ENCODE assay signal across 18 cellular contexts in genomic region chr1:33232716-33233115, GRCh38. TPM values are rescaled to one million over a fixed set of nuclear protein-coding genes. Genes with fewer than 3 reads are reported as not detected.
A peak's percentile ranks its signal among the peaks of the same experiment; 100 is the strongest.
DNase-seq lines count a peak whose midpoint lies in the region; ATAC-seq and TF ChIP-seq lines count a peak whose summit lies in the region.
"Had no signal": no experiment of that assay in that cellular context is flagged by ENCODE, and none has a peak within 500 bp of the region (broad histone marks: within the 10 kb centered on the region; RNA-seq: fewer than 3 reads in every experiment).

No MANE protein-coding gene starts in this region.

- peaks cover 6% of the 10 kb centered on the region for H3K4me1 Mint-ChIP-seq in activated CD4-positive, alpha-beta T cell treated with anti-CD3 and anti-CD28 coated beads for 36 hours
- H3K4me1 Mint-ChIP-seq in activated CD4-positive, alpha-beta T cell treated with anti-CD3 and anti-CD28 coated beads, Interleukin-2, amount 10 ng/mL, durations not matched to agents 7 days and 5 days: peaks cover 7% of the 10 kb centered on the region
- H3K4me1 Mint-ChIP-seq in activated T-helper 17 cell treated with anti-CD3 and anti-CD28 coated beads, Interleukin-2, amount 50 U/mL, for 72 hours: peaks cover 5% of the 10 kb centered on the region
- H3K4me1 Mint-ChIP-seq in stimulated activated memory B cell treated with anti-CD40 and anti-IgM and Interleukin-4, amounts not matched to agents 10 μg/mL and 1 μg/mL and 100 μg/mL, for 72 hours: no peaks in the 10 kb centered on the region

- H3K4me1 ChIP-seq in right atrium auricular region (peaks cover 0 to 18% of the 10 kb centered on the region in 2 donors), heart right ventricle (peaks cover 0 to 51% (median 20%) of the 10 kb centered on the region in 9 donors)
- H3K4me1 ChIP-seq: A549 had no signal

- H3K27ac ChIP-seq in right atrium auricular region (no peak overlapping the region), heart right ventricle (no peak overlapping the region)
- H3K27ac ChIP-seq: 22Rv1, A549, C4-2B had no signal

- H3K36me3 Mint-ChIP-seq in activated CD4-positive, alpha-beta T cell treated with anti-CD3 and anti-CD28 coated beads for 36 hours (ENCODE audit: low read depth): no peaks in the 10 kb centered on the region
- H3K36me3 Mint-ChIP-seq in activated CD4-positive, alpha-beta T cell treated with anti-CD3 and anti-CD28 coated beads, Interleukin-2, amount 10 ng/mL, durations not matched to agents 7 days and 5 days (ENCODE audit: low read depth): no peaks in the 10 kb centered on the region
- no peaks in the 10 kb centered on the region for H3K36me3 Mint-ChIP-seq in activated T-helper 17 cell treated with anti-CD3 and anti-CD28 coated beads, Interleukin-2, amount 50 U/mL, for 72 hours (ENCODE audit: low read depth)
- H3K36me3 Mint-ChIP-seq in stimulated activated memory B cell treated with anti-CD40 and anti-IgM and Interleukin-4, amounts not matched to agents 10 μg/mL and 1 μg/mL and 100 μg/mL, for 72 hours: no peaks in the 10 kb centered on the region

- peaks cover 13% of the 10 kb centered on the region for H3K27me3 Mint-ChIP-seq in activated CD4-positive, alpha-beta T cell treated with anti-CD3 and anti-CD28 coated beads for 36 hours
- peaks cover 13% of the 10 kb centered on the region for H3K27me3 Mint-ChIP-seq in activated CD4-positive, alpha-beta T cell treated with anti-CD3 and anti-CD28 coated beads, Interleukin-2, amount 10 ng/mL, durations not matched to agents 7 days and 5 days
- H3K27me3 Mint-ChIP-seq in activated T-helper 17 cell treated with anti-CD3 and anti-CD28 coated beads, Interleukin-2, amount 50 U/mL, for 72 hours: peaks cover 22% of the 10 kb centered on the region
- peaks cover 51% of the 10 kb centered on the region for H3K27me3 Mint-ChIP-seq in stimulated activated memory B cell treated with anti-CD40 and anti-IgM and Interleukin-4, amounts not matched to agents 10 μg/mL and 1 μg/mL and 100 μg/mL, for 72 hours

- H3K4me3 ChIP-seq in right atrium auricular region: no peak overlapping the region
- no peak overlapping the region for H3K4me3 ChIP-seq in heart right ventricle
- H3K4me3 ChIP-seq: A549 had no signal

- WGBS in heart right ventricle, 2 donors: 97% methylated on average over 3 of the region's 3 CpGs

- H3K36me3 ChIP-seq in right atrium auricular region: no peaks in the 10 kb centered on the region
- H3K36me3 ChIP-seq in heart right ventricle: no peaks in the 10 kb centered on the region

- no peak for DNase-seq in activated CD4-positive, alpha-beta T cell treated with anti-CD3 and anti-CD28 coated beads for 36 hours
- DNase-seq in activated CD4-positive, alpha-beta T cell treated with anti-CD3 and anti-CD28 coated beads, Interleukin-2, amount 10 ng/mL, durations not matched to agents 7 days and 5 days: no peak
- peak; percentile 9 for DNase-seq in right atrium auricular region (ENCODE audit: low spot score)
- no peak for DNase-seq in heart right ventricle
- no peak for DNase-seq in GM13977 (ENCODE audit: low spot score)
- no peak for DNase-seq in T1000 (lab: John Stamatoyannopoulos, UW)
- DNase-seq: AML-193; Caco-2; CD4-positive, alpha-beta T cell; GOT3; H7; HFFc6 had no signal

- TF ChIP-seq CTCF in right atrium auricular region (IDR thresholded peaks at IDR 0.05): no peak
- no peak for TF ChIP-seq CTCF in heart right ventricle (IDR thresholded peaks at IDR 0.05)
- TF ChIP-seq CTCF in GM13977 (IDR thresholded peaks at IDR 0.05; ENCODE audit: extremely low read depth, insufficient read depth, missing control alignments): no peak

- H3K27ac Mint-ChIP-seq in activated CD4-positive, alpha-beta T cell treated with anti-CD3 and anti-CD28 coated beads for 36 hours: no peak overlapping the region
- H3K27ac Mint-ChIP-seq in activated CD4-positive, alpha-beta T cell treated with anti-CD3 and anti-CD28 coated beads, Interleukin-2, amount 10 ng/mL, durations not matched to agents 7 days and 5 days: no peak overlapping the region
- H3K27ac Mint-ChIP-seq in activated T-helper 17 cell treated with anti-CD3 and anti-CD28 coated beads, Interleukin-2, amount 50 U/mL, for 72 hours: no peak overlapping the region
- H3K27ac Mint-ChIP-seq in stimulated activated memory B cell treated with anti-CD40 and anti-IgM and Interleukin-4, amounts not matched to agents 10 μg/mL and 1 μg/mL and 100 μg/mL, for 72 hours: no peak overlapping the region
- H3K27ac Mint-ChIP-seq: CD4-positive, alpha-beta T cell; HFFc6 had no signal

- POLR2A ChIA-PET in activated CD4-positive, alpha-beta T cell treated with anti-CD3 and anti-CD28 coated beads for 36 hours (lab: Charles Lee): no interaction called here
- POLR2A ChIA-PET in activated CD4-positive, alpha-beta T cell treated with anti-CD3 and anti-CD28 coated beads, Interleukin-2, amount 10 ng/mL, durations not matched to agents 7 days and 5 days (lab: Charles Lee): no interaction called here

- intact Hi-C loops in activated CD4-positive, alpha-beta T cell treated with anti-CD3 and anti-CD28 coated beads for 36 hours (cut with DNase I, micrococcal nuclease): no loop called here
- intact Hi-C loops in heart right ventricle (cut with DNase I): no loop called here

- CTCF ChIA-PET in activated CD4-positive, alpha-beta T cell treated with anti-CD3 and anti-CD28 coated beads for 36 hours (lab: Charles Lee): no interaction called here
- CTCF ChIA-PET in activated CD4-positive, alpha-beta T cell treated with anti-CD3 and anti-CD28 coated beads, Interleukin-2, amount 10 ng/mL, durations not matched to agents 7 days and 5 days (lab: Charles Lee): no interaction called here

- no peak overlapping the region for H3K4me3 Mint-ChIP-seq in activated CD4-positive, alpha-beta T cell treated with anti-CD3 and anti-CD28 coated beads for 36 hours
- H3K4me3 Mint-ChIP-seq in activated CD4-positive, alpha-beta T cell treated with anti-CD3 and anti-CD28 coated beads, Interleukin-2, amount 10 ng/mL, durations not matched to agents 7 days and 5 days: no peak overlapping the region
- no peak overlapping the region for H3K4me3 Mint-ChIP-seq in activated T-helper 17 cell treated with anti-CD3 and anti-CD28 coated beads, Interleukin-2, amount 50 U/mL, for 72 hours
- no peak overlapping the region for H3K4me3 Mint-ChIP-seq in stimulated activated memory B cell treated with anti-CD40 and anti-IgM and Interleukin-4, amounts not matched to agents 10 μg/mL and 1 μg/mL and 100 μg/mL, for 72 hours
- H3K4me3 Mint-ChIP-seq: CD4-positive, alpha-beta T cell; HFFc6 had no signal

- no peaks in the 10 kb centered on the region for H3K9me3 Mint-ChIP-seq in activated CD4-positive, alpha-beta T cell treated with anti-CD3 and anti-CD28 coated beads for 36 hours (ENCODE audit: low read depth)
- no peaks in the 10 kb centered on the region for H3K9me3 Mint-ChIP-seq in activated CD4-positive, alpha-beta T cell treated with anti-CD3 and anti-CD28 coated beads, Interleukin-2, amount 10 ng/mL, durations not matched to agents 7 days and 5 days
- H3K9me3 Mint-ChIP-seq in activated T-helper 17 cell treated with anti-CD3 and anti-CD28 coated beads, Interleukin-2, amount 50 U/mL, for 72 hours: no peaks in the 10 kb centered on the region
- no peaks in the 10 kb centered on the region for H3K9me3 Mint-ChIP-seq in stimulated activated memory B cell treated with anti-CD40 and anti-IgM and Interleukin-4, amounts not matched to agents 10 μg/mL and 1 μg/mL and 100 μg/mL, for 72 hours
- H3K9me3 Mint-ChIP-seq: CD4-positive, alpha-beta T cell; HFFc6 had no signal

- peak; percentile 48 for ATAC-seq in activated CD4-positive, alpha-beta T cell treated with anti-CD3 and anti-CD28 coated beads for 36 hours
- ATAC-seq in heart right ventricle: no peak
- ATAC-seq in activated T-helper 17 cell treated with anti-CD3 and anti-CD28 coated beads, Interleukin-2, amount 50 U/mL, for 72 hours (replicated peaks): peak; percentile 68
- ATAC-seq in stimulated activated memory B cell treated with anti-CD40 and anti-IgM and Interleukin-4, amounts not matched to agents 10 μg/mL and 1 μg/mL and 100 μg/mL, for 72 hours: peak; percentile 47
- ATAC-seq: A549, HCT116 had no signal

- in situ Hi-C loops in GM13977 (cut with MboI; ENCODE audit: low pct_unique_long_range_greater_than_20kb, low sequenced_read_pairs, unreplicated experiment): no loop called here

- H3K9me3 ChIP-seq in right atrium auricular region (no peaks in the 10 kb centered on the region), heart right ventricle (no peaks in the 10 kb centered on the region)
- H3K9me3 ChIP-seq: A549, Caco-2 had no signal

- H3K27me3 ChIP-seq in right atrium auricular region (no peaks in the 10 kb centered on the region), heart right ventricle (no peaks in the 10 kb centered on the region)

RNA-seq across cellular contexts. Expression of gene ZNF362, which starts 23.6 kb away (rescaled TPM):
- 10 to 100 TPM; 10.2 to 11.7 TPM for total RNA-seq in activated CD4-positive, alpha-beta T cell treated with anti-CD3 and anti-CD28 coated beads for 36 hours
- total RNA-seq in activated CD4-positive, alpha-beta T cell treated with anti-CD3 and anti-CD28 coated beads, Interleukin-2, amount 10 ng/mL, durations not matched to agents 7 days and 5 days: 10 to 100 TPM; 21.4 to 21.8 TPM
- total RNA-seq in right atrium auricular region (10 to 100 TPM; 23.5 to 50.5 TPM), heart right ventricle (10 to 100 TPM; 28.5 to 39.2 (median 32.3) TPM)
- 10 to 100 TPM in 1 of 2 donors, 1 to 10 TPM in 1; 9.1 to 25.9 TPM for polyA plus RNA-seq in heart right ventricle
- total RNA-seq in activated T-helper 17 cell treated with anti-CD3 and anti-CD28 coated beads, Interleukin-2, amount 50 U/mL, for 72 hours: 1 to 10 TPM; 3.6 to 4.3 TPM

RNA-seq across cellular contexts. Expression of gene TRIM62, which starts 50.9 kb away (rescaled TPM):
- total RNA-seq in activated CD4-positive, alpha-beta T cell treated with anti-CD3 and anti-CD28 coated beads for 36 hours: 1 to 10 TPM; 3.6 to 3.7 TPM
- total RNA-seq in activated CD4-positive, alpha-beta T cell treated with anti-CD3 and anti-CD28 coated beads, Interleukin-2, amount 10 ng/mL, durations not matched to agents 7 days and 5 days: 10 to 100 TPM in 1 of 2 experiments, 1 to 10 TPM in 1; 9.3 to 10.2 TPM
- 1 to 10 TPM; 2.4 to 6.8 TPM for total RNA-seq in right atrium auricular region
- total RNA-seq in heart right ventricle: 1 to 10 TPM; 2.0 to 3.7 (median 2.8) TPM
- 1 to 10 TPM; 2.4 to 2.5 TPM for polyA plus RNA-seq in heart right ventricle
- total RNA-seq in activated T-helper 17 cell treated with anti-CD3 and anti-CD28 coated beads, Interleukin-2, amount 50 U/mL, for 72 hours: 1 to 10 TPM; 4.3 to 6.5 TPM

Comparison
In these comparisons a context has a peak if more than half of its experiments do, and no peak if none do; other contexts are left out.
1. ATAC-seq: peak in activated CD4-positive, alpha-beta T cell treated with anti-CD3 and anti-CD28 coated beads for 36 hours (single experiment), activated T-helper 17 cell treated with anti-CD3 and anti-CD28 coated beads, Interleukin-2, amount 50 U/mL, for 72 hours (single experiment) and stimulated activated memory B cell treated with anti-CD40 and anti-IgM and Interleukin-4, amounts not matched to agents 10 μg/mL and 1 μg/mL and 100 μg/mL, for 72 hours (single experiment); none in heart right ventricle (0 of 8).